8 cellular contexts compared by ENCODE assay signal in the genomic region with DNA sequence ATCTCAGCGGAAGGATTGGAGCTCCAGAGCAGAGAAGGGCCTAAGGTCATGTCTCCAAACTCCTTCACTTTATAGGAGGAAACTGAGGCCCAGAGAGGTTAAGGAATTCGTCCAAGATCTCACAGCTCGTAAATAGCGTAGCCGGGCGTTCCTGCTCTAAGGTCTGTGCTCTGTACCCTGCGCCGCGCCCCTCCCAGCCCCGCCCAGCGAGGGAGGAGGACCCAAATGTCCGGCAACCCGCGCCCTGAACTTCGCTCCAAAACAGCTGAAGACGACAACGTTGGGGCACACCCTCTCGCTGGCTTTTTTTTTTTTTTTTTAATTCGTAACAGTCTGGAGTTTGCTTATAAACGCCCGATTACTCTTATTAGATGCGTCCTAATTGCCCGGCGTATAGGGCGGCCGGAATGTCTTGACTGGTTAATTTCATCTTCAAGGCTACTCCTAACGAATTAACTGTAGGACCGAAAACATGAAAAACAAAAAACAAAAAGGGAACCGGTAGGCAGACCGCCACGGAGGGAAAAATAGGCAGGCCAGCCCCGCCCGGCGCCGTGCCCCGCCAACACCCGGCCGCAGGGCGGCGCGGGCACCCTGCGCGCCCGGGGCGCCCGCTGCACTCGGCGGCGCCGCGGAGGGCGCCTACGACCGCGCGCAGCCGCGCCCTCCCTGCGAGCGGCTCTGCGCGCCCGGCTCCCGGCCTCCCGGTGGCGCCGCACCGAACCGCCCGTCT. TPM values are rescaled to one million over a fixed set of nuclear protein-coding genes. Genes with fewer than 3 reads are reported as not detected.
DNase-seq lines count a peak whose midpoint lies in the region; ATAC-seq and TF ChIP-seq lines count a peak whose summit lies in the region.

No MANE protein-coding gene starts in this region.

- H3K4me1 Mint-ChIP-seq in stimulated activated naive B cell treated with anti-CD40 and anti-IgM and Interleukin-4, amounts not matched to agents 10 μg/mL and 1 μg/mL and 100 μg/mL, for 72 hours: peaks cover 28 to 39% of the 10 kb centered on the region in 2 donors

- H3K4me3 ChIP-seq in BE2C (ENCODE audit: low read depth, low read length): peak overlapping the region; percentile 70
- peak overlapping the region; percentile 74 for H3K4me3 ChIP-seq in endocrine pancreas (ENCODE audit: control insufficient read depth, insufficient read depth, low read length)

- peak overlapping the region in 1 of 2 donors; percentile 88 for H3K4me3 Mint-ChIP-seq in stimulated activated naive B cell treated with anti-CD40 and anti-IgM and Interleukin-4, amounts not matched to agents 10 μg/mL and 1 μg/mL and 100 μg/mL, for 72 hours

- DNase-seq in BE2C (peak; percentile 76), NCI-H526 treated with DMSO at 0.1 percent for 48 hours (lab: John Stamatoyannopoulos, UW) (peak; percentile 60), mesenteric fat pad (ENCODE audit: low spot score) (peak; percentile 97)
- DNase-seq in activated CD8-positive, alpha-beta memory T cell treated with anti-CD3 and anti-CD28 coated beads for 1 hour (ENCODE audit: extremely low read depth in 1 of 2, low read depth in 1 of 2): peak; percentile 49 to 60
- peak; percentile 50 for DNase-seq in stimulated activated naive B cell treated with anti-CD40 and anti-IgM and Interleukin-4, amounts not matched to agents 10 μg/mL and 1 μg/mL and 100 μg/mL, for 72 hours

- no peaks in the 10 kb centered on the region for H3K27me3 ChIP-seq in BE2C
- H3K27me3 ChIP-seq in endocrine pancreas (ENCODE audit: control insufficient read depth, insufficient read depth, low read length): no peaks in the 10 kb centered on the region

- H3K9me3 Mint-ChIP-seq in stimulated activated naive B cell treated with anti-CD40 and anti-IgM and Interleukin-4, amounts not matched to agents 10 μg/mL and 1 μg/mL and 100 μg/mL, for 72 hours: peaks cover 0 to 2% of the 10 kb centered on the region in 2 donors

- H3K4me1 ChIP-seq in BE2C (peaks cover 4% of the 10 kb centered on the region; the same call in 1 of the 2 replicates), endocrine pancreas (ENCODE audit: control insufficient read depth, insufficient read depth, low read length) (no peaks in the 10 kb centered on the region)

- ATAC-seq in GM19035 (IDR thresholded peaks at IDR 0.05; ENCODE audit: unreplicated experiment) (peak; percentile 36), HG03196 (IDR thresholded peaks at IDR 0.05; ENCODE audit: unreplicated experiment) (peak; percentile 27)
- ATAC-seq in stimulated activated naive B cell treated with anti-CD40 and anti-IgM and Interleukin-4, amounts not matched to agents 10 μg/mL and 1 μg/mL and 100 μg/mL, for 72 hours (replicated peaks): peak; percentile 40 to 47

- H3K36me3 Mint-ChIP-seq in stimulated activated naive B cell treated with anti-CD40 and anti-IgM and Interleukin-4, amounts not matched to agents 10 μg/mL and 1 μg/mL and 100 μg/mL, for 72 hours: peaks cover 8 to 10% of the 10 kb centered on the region in 2 donors

- peak overlapping the region; percentile 95 for H3K27ac Mint-ChIP-seq in stimulated activated naive B cell treated with anti-CD40 and anti-IgM and Interleukin-4, amounts not matched to agents 10 μg/mL and 1 μg/mL and 100 μg/mL, for 72 hours

- H3K9ac ChIP-seq in endocrine pancreas (ENCODE audit: control insufficient read depth, insufficient read depth, low read length): peak overlapping the region; percentile 67

- H3K27me3 Mint-ChIP-seq in stimulated activated naive B cell treated with anti-CD40 and anti-IgM and Interleukin-4, amounts not matched to agents 10 μg/mL and 1 μg/mL and 100 μg/mL, for 72 hours: peaks cover 0 to 13% of the 10 kb centered on the region in 2 donors

- no peak for TF ChIP-seq CTCF in BE2C (IDR thresholded peaks at IDR 0.05; ENCODE audit: low read depth, low read length)

- H3K9me3 ChIP-seq in BE2C (no peaks in the 10 kb centered on the region), endocrine pancreas (ENCODE audit: control insufficient read depth, low read length) (no peaks in the 10 kb centered on the region)

- H3K36me3 ChIP-seq in BE2C (no peaks in the 10 kb centered on the region), endocrine pancreas (ENCODE audit: control insufficient read depth, insufficient read depth, low read length) (no peaks in the 10 kb centered on the region)

RNA-seq across cellular contexts. Expression of a gene that starts 0.9 kb away (rescaled TPM):
- 16.2 TPM for polyA plus RNA-seq in BE2C (2012; ENCODE audit: insufficient read depth, insufficient read length, low read depth)
- total RNA-seq in mesenteric fat pad: 259 TPM

Comparison
In these comparisons a context has a peak if more than half of its experiments do, and no peak if none do; other contexts are left out.
1. Peak in every context shown above with its lines: DNase-seq, ATAC-seq and H3K4me3 ChIP-seq.